Comparison of ENCODE assay signal across 17 cellular contexts in the genomic region with DNA sequence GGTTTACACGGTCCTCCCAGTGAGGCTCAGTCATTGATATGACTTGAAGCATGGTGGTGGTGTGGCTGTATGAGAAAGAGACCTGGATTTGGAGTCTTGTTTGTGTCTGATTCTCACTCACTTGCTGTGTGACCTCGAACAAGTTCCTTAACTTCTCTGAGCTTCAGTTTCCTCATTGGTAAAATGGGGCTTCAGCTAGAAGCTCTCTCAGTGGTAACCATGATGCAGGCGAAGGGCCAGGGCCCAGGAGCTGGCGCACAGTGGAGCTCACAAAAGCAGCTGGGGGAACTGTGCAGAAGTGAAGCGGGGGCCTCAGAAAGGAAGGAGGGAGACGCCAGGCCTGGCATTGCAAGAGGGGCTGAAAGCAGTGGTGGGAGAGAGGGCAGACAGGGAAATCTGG.
A peak's percentile ranks its signal among the peaks of the same experiment; 100 is the strongest.
DNase-seq lines count a peak whose midpoint lies in the region; ATAC-seq and TF ChIP-seq lines count a peak whose summit lies in the region.
"Had no signal": no experiment of that assay in that cellular context is flagged by ENCODE, and none has a peak within 500 bp of the region (broad histone marks: within the 10 kb centered on the region; RNA-seq: fewer than 3 reads in every experiment).

No MANE protein-coding gene starts in this region.

- DNase-seq in CD8-positive, alpha-beta T cell: no peak
- DNase-seq in T-cell (no peak), SKM-1 treated with dmso at 0.1 percent for 144 hours (lab: John Stamatoyannopoulos, UW; ENCODE audit: unreplicated experiment) (no peak), hippocampal formation (lab: John Stamatoyannopoulos, UW) (no peak), NCI-H2029 (lab: John Stamatoyannopoulos, UW) (no peak), NCI-H1092 treated with DMSO at 0.1 percent for 48 hours (lab: John Stamatoyannopoulos, UW) (no peak)
- DNase-seq in effector memory CD8-positive, alpha-beta T cell: no peak
- DNase-seq: caudate nucleus, NCI-H1694 treated with DMSO at 0.1 percent for 48 hours, NCI-H446 treated with DMSO at 0.1 percent for 48 hours, SIG-M5, trophoblast cell had no signal

- H4K20me1 ChIP-seq in BLaER1: no peaks in the 10 kb centered on the region

- no peak overlapping the region for H3K4me3 Mint-ChIP-seq in CD8-positive, alpha-beta T cell
- no peak overlapping the region for H3K4me3 Mint-ChIP-seq in T-cell
- no peak overlapping the region for H3K4me3 Mint-ChIP-seq in effector memory CD8-positive, alpha-beta T cell

- no peak overlapping the region for H3K9ac ChIP-seq in BLaER1
- H3K9ac ChIP-seq: parathyroid adenoma had no signal

- intact Hi-C loops in CD8-positive, alpha-beta T cell (cut with DNase I, micrococcal nuclease): no loop called here

- H3K4me2 ChIP-seq in BLaER1: peak overlapping the region; percentile 51
- H3K4me2 ChIP-seq: hepatocyte, smooth muscle cell had no signal

- peak overlapping the region; percentile 78 for H3K27ac Mint-ChIP-seq in CD8-positive, alpha-beta T cell
- peak overlapping the region; percentile 77 to 88 for H3K27ac Mint-ChIP-seq in T-cell
- H3K27ac Mint-ChIP-seq in effector memory CD8-positive, alpha-beta T cell: peak overlapping the region; percentile 79 to 89

- no peaks in the 10 kb centered on the region for H3K36me3 ChIP-seq in BLaER1
- H3K36me3 ChIP-seq in CD8-positive, alpha-beta T cell (ENCODE audit: insufficient read depth, low read length): no peaks in the 10 kb centered on the region

- CTCF ChIA-PET in CD8-positive, alpha-beta T cell (lab: Charles Lee): interaction anchor here (1.0 kb wide), 2 partner anchors 18 to 28 kb away, joined by 3 to 4 read pairs; no protein-coding TSS in a partner anchor
- CTCF ChIA-PET in T-cell (lab: Charles Lee): interaction anchor here in 1 of 2 donors (0.7 kb wide), 1 partner anchor 17 kb away, joined by 3 read pairs; no protein-coding TSS in a partner anchor

- no peaks in the 10 kb centered on the region for H3K27me3 ChIP-seq in BLaER1
- no peaks in the 10 kb centered on the region for H3K27me3 ChIP-seq in CD8-positive, alpha-beta T cell (ENCODE audit: insufficient read depth, low read length)
- H3K27me3 ChIP-seq: hepatocyte had no signal

- TF ChIP-seq CTCF in CD8-positive, alpha-beta T cell (IDR thresholded peaks at IDR 0.05): no peak

- no peak overlapping the region for H3K4me3 ChIP-seq in BLaER1
- no peak overlapping the region for H3K4me3 ChIP-seq in CD8-positive, alpha-beta T cell (ENCODE audit: low read depth, low read length)
- H3K4me3 ChIP-seq: hepatocyte, smooth muscle cell had no signal

- peaks cover 71% of the 10 kb centered on the region for H3K4me1 ChIP-seq in BLaER1
- H3K4me1 ChIP-seq in CD8-positive, alpha-beta T cell (ENCODE audit: insufficient read depth, low read length): peaks cover 64% of the 10 kb centered on the region
- H3K4me1 ChIP-seq: parathyroid adenoma had no signal

- no peaks in the 10 kb centered on the region for H3K27me3 Mint-ChIP-seq in CD8-positive, alpha-beta T cell (ENCODE audit: low read depth)
- H3K27me3 Mint-ChIP-seq in T-cell: no peaks in the 10 kb centered on the region
- H3K27me3 Mint-ChIP-seq in effector memory CD8-positive, alpha-beta T cell: no peaks in the 10 kb centered on the region

- H3K9me3 ChIP-seq in BLaER1: no peaks in the 10 kb centered on the region
- no peaks in the 10 kb centered on the region for H3K9me3 ChIP-seq in CD8-positive, alpha-beta T cell (ENCODE audit: low read length)

- H3K4me1 Mint-ChIP-seq in CD8-positive, alpha-beta T cell (ENCODE audit: low read depth): peaks cover 66% of the 10 kb centered on the region
- H3K4me1 Mint-ChIP-seq in T-cell: peaks cover 49 to 70% (median 63%) of the 10 kb centered on the region in 3 donors
- H3K4me1 Mint-ChIP-seq in effector memory CD8-positive, alpha-beta T cell (ENCODE audit: low read depth in 2 of 2): peaks cover 50 to 57% of the 10 kb centered on the region in 2 donors

- no peaks in the 10 kb centered on the region for H3K36me3 Mint-ChIP-seq in CD8-positive, alpha-beta T cell
- H3K36me3 Mint-ChIP-seq in T-cell: no peaks in the 10 kb centered on the region
- H3K36me3 Mint-ChIP-seq in effector memory CD8-positive, alpha-beta T cell (ENCODE audit: insufficient read depth): peaks cover 15% of the 10 kb centered on the region

- H3K27ac ChIP-seq in BLaER1: no peak overlapping the region
- H3K27ac ChIP-seq in CD8-positive, alpha-beta T cell (ENCODE audit: low read depth, low read length): no peak overlapping the region
- H3K27ac ChIP-seq: hepatocyte, parathyroid adenoma had no signal

- no peaks in the 10 kb centered on the region for H3K9me3 Mint-ChIP-seq in CD8-positive, alpha-beta T cell
- no peaks in the 10 kb centered on the region for H3K9me3 Mint-ChIP-seq in T-cell
- H3K9me3 Mint-ChIP-seq in effector memory CD8-positive, alpha-beta T cell: no peaks in the 10 kb centered on the region

- POLR2A ChIA-PET in CD8-positive, alpha-beta T cell (lab: Charles Lee): interaction anchor here (1.5 kb wide), 1 partner anchor 22 kb away, joined by 3 read pairs; no protein-coding TSS in a partner anchor
- POLR2A ChIA-PET in T-cell (lab: Charles Lee): no interaction called here

- no peak for ATAC-seq in CD8-positive, alpha-beta T cell
- ATAC-seq in T-cell (replicated peaks in 1 of 4): no peak
- no peak for ATAC-seq in effector memory CD8-positive, alpha-beta T cell (replicated peaks)
- ATAC-seq: HCT116 had no signal
